Comparison of ENCODE assay signal across 20 cellular contexts in the genomic region with DNA sequence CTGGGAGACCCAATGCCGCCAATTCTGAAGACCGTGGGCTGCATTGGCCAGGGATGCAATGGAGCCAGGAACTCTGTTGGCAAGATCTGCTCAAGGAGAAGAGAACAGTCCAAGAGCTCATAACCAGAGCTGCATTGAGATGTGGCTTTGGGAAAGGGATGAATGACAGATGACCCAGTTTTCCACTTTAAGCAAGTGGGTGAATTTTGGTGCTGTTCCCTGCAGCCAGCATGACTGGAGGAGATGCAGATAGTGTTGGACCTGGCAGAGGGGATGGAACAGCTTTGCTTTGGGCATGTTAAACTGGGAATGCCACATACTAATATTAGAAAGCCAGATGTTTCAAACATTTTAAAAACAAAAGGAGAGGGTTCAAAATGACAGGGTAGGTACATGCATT.
DNase-seq lines count a peak whose midpoint lies in the region; ATAC-seq, FAIRE-seq and TF ChIP-seq lines count a peak whose summit lies in the region.
"Had no signal": no experiment of that assay in that cellular context is flagged by ENCODE, and none has a peak within 500 bp of the region (broad histone marks: within the 10 kb centered on the region; RNA-seq: fewer than 3 reads in every experiment).

No MANE protein-coding gene starts in this region.

- FAIRE-seq in bronchial epithelial cell (lab: Jason Lieb, UNC) (peak; percentile 13), GM12891 (lab: Jason Lieb, UNC) (no peak)
- FAIRE-seq: A204.1, D721Med, HepG2 had no signal

- DNase-seq in heart right ventricle = no peak
- DNase-seq in left ventricle myocardium inferior = no peak
- DNase-seq in bronchial epithelial cell (ENCODE audit: low read depth) = no peak
- DNase-seq in left ventricle myocardium superior = no peak
- peak; percentile 44 for DNase-seq in superior temporal gyrus (ENCODE audit: extremely low spot score)
- DNase-seq in GM12891 (ENCODE audit: insufficient read length, low spot score) = no peak
- no peak for DNase-seq in thyroid gland
- DNase-seq in NCI-H1048 (lab: John Stamatoyannopoulos, UW) = no peak
- DNase-seq: ACHN; BE2C; C1 segment of cervical spinal cord; CD4-positive, CD25-positive, alpha-beta regulatory T cell; CD8-positive, alpha-beta memory T cell; COR-L47; GDM1; GOT3; H7 had no signal

- H3K9me3 ChIP-seq in heart right ventricle (no peaks in the 10 kb centered on the region), left ventricle myocardium inferior (replicated peaks) (no peaks in the 10 kb centered on the region), thyroid gland (no peaks in the 10 kb centered on the region)
- H3K9me3 ChIP-seq: BE2C had no signal

- 77 to 87% methylated on average over 2 of the region's 2 CpGs for WGBS in heart right ventricle, 2 donors
- WGBS in thyroid gland, 2 donors = 78 to 92% methylated on average over 2 of the region's 2 CpGs

- H3K27me3 ChIP-seq in heart right ventricle (peaks cover 0 to 24% (median 6%) of the 10 kb centered on the region in 7 donors), left ventricle myocardium inferior (ENCODE audit: low read depth) (peaks cover 17% of the 10 kb centered on the region), bronchial epithelial cell (ENCODE audit: control insufficient read depth, insufficient read depth, low read length) (no peaks in the 10 kb centered on the region), thyroid gland (no peaks in the 10 kb centered on the region)
- H3K27me3 ChIP-seq: BE2C had no signal

- intact Hi-C loops in heart right ventricle (cut with DNase I) = no loop called here
- intact Hi-C loops in left ventricle myocardium inferior (cut with micrococcal nuclease) = no loop called here
- intact Hi-C loops in left ventricle myocardium superior (cut with micrococcal nuclease) = no loop called here
- intact Hi-C loops in thyroid gland (cut with DNase I) = no loop called here

- H3K27ac ChIP-seq in heart right ventricle = no peak overlapping the region
- H3K27ac ChIP-seq in left ventricle myocardium inferior (replicated peaks) = no peak overlapping the region
- H3K27ac ChIP-seq in thyroid gland = no peak overlapping the region

- TF ChIP-seq POLR2A in GM12891 (IDR thresholded peaks at IDR 0.05; ENCODE audit: low read depth, low read length) (no peak), thyroid gland (IDR thresholded peaks at IDR 0.05) (no peak)

- no peak for TF ChIP-seq CTCF in heart right ventricle (IDR thresholded peaks at IDR 0.05)
- TF ChIP-seq CTCF in left ventricle myocardium inferior (IDR thresholded peaks at IDR 0.05; ENCODE audit: borderline replicate concordance) = no peak
- TF ChIP-seq CTCF in bronchial epithelial cell (IDR thresholded peaks at IDR 0.05; ENCODE audit: insufficient read depth, low read length, severe bottlenecking) = no peak
- TF ChIP-seq CTCF in thyroid gland (IDR thresholded peaks at IDR 0.05) = no peak

- H3K4me3 ChIP-seq in heart right ventricle (no peak overlapping the region), left ventricle myocardium inferior (no peak overlapping the region), bronchial epithelial cell (ENCODE audit: low read depth, low read length) (no peak overlapping the region), thyroid gland (replicated peaks in 1 of 3) (no peak overlapping the region)

- peak in 6 of 8 donors; percentile 27 to 75 (median 48) for ATAC-seq in heart right ventricle
- ATAC-seq in left ventricle myocardium superior = peak; percentile 57

- H3K36me3 ChIP-seq in heart right ventricle (no peaks in the 10 kb centered on the region), left ventricle myocardium inferior (no peaks in the 10 kb centered on the region), bronchial epithelial cell (ENCODE audit: control insufficient read depth, insufficient read depth, low read length) (no peaks in the 10 kb centered on the region), thyroid gland (no peaks in the 10 kb centered on the region)
- H3K36me3 ChIP-seq: BE2C had no signal

- H3K4me1 ChIP-seq in heart right ventricle (peaks cover 0 to 12% (median 3%) of the 10 kb centered on the region in 9 donors), left ventricle myocardium inferior (peaks cover 14% of the 10 kb centered on the region), thyroid gland (no peaks in the 10 kb centered on the region)
- H3K4me1 ChIP-seq: BE2C had no signal

TF ChIP-seq in GM12891, 5 proteins besides CTCF, POLR2A, EP300 and RAD21:
- TF ChIP-seq TAF1 (IDR thresholded peaks at IDR 0.05; ENCODE audit: low read depth, low read length) (no peak), POU2F2 (IDR thresholded peaks at IDR 0.05; ENCODE audit: low read depth, low read length) (no peak), PAX5 (IDR thresholded peaks at IDR 0.05; ENCODE audit: insufficient read depth, low read length, severe bottlenecking) (no peak)
